In genomic region chr11:102438311-102439062, GRCh38 we compare ENCODE assay signal across 1 cellular context.
TF ChIP-seq lines count a peak whose summit lies in the region.

No MANE protein-coding gene starts in this region.

TF ChIP-seq in HepG2, 621 proteins besides CTCF, POLR2A, EP300 and RAD21 (continued from another document):
- TF ChIP-seq MXD4 (CRISPR knock-in tag; IDR thresholded peaks at IDR 0.05) = no peak
- peak; percentile 36 for TF ChIP-seq TEAD3 (CRISPR knock-in tag; optimal IDR thresholded peaks at IDR 0.05; ENCODE audit: borderline replicate concordance)
- no peak for TF ChIP-seq RFX1 (IDR thresholded peaks at IDR 0.05)
- TF ChIP-seq NR0B2 (CRISPR knock-in tag; IDR thresholded peaks at IDR 0.05) = 0 out of 2 replicates have a peak, but pooled peaks have one; percentile 65
- 0 out of 2 replicates have a peak, but pooled peaks have one; percentile 29 for TF ChIP-seq SRY (CRISPR knock-in tag; IDR thresholded peaks at IDR 0.05)
- no peak for TF ChIP-seq ZNF337 (CRISPR knock-in tag; IDR thresholded peaks at IDR 0.05; ENCODE audit: borderline replicate concordance, low read depth)
- no peak for TF ChIP-seq NFE2L1 (CRISPR knock-in tag; IDR thresholded peaks at IDR 0.05; ENCODE audit: borderline replicate concordance)
- TF ChIP-seq ZNF781 (CRISPR knock-in tag; IDR thresholded peaks at IDR 0.05; ENCODE audit: borderline replicate concordance, not compliant biosample characterization) = peak; percentile 62
- peak; percentile 64; the same call in 1 of the 2 replicates for TF ChIP-seq REPIN1 (CRISPR knock-in tag; IDR thresholded peaks at IDR 0.05; ENCODE audit: borderline replicate concordance, low read depth)
- peak; percentile 49; the same call in 1 of the 2 replicates for TF ChIP-seq TFDP2 (CRISPR knock-in tag; IDR thresholded peaks at IDR 0.05)
- 0 out of 2 replicates have a peak, but pooled peaks have one; percentile 63 for TF ChIP-seq KDM5B (CRISPR knock-in tag; IDR thresholded peaks at IDR 0.05; ENCODE audit: borderline replicate concordance)
- no peak for TF ChIP-seq DNMT1 (CRISPR knock-in tag; IDR thresholded peaks at IDR 0.05)
- TF ChIP-seq ZNF766 (CRISPR knock-in tag; IDR thresholded peaks at IDR 0.05; ENCODE audit: borderline replicate concordance) = 0 out of 2 replicates have a peak, but pooled peaks have one; percentile 42
- peak; percentile 56 for TF ChIP-seq SAP130 (CRISPR knock-in tag; IDR thresholded peaks at IDR 0.05; ENCODE audit: low read depth)
- 0 out of 2 replicates have a peak, but pooled peaks have one; percentile 35 for TF ChIP-seq CBFB (CRISPR knock-in tag; IDR thresholded peaks at IDR 0.05)
- TF ChIP-seq PAXIP1 (CRISPR knock-in tag; conservative IDR thresholded peaks at IDR 0.05) = peak; percentile 59; the same call in 1 of the 2 replicates
- TF ChIP-seq NCOA2 (CRISPR knock-in tag; IDR thresholded peaks at IDR 0.05) = peak; percentile 51; the same call in 1 of the 2 replicates
- peak; percentile 39; the same call in 1 of the 2 replicates for TF ChIP-seq YEATS2 (CRISPR knock-in tag; IDR thresholded peaks at IDR 0.05; ENCODE audit: borderline replicate concordance)
- TF ChIP-seq NCOA5 (CRISPR knock-in tag; IDR thresholded peaks at IDR 0.05) = no peak
- TF ChIP-seq RFXANK (CRISPR knock-in tag; IDR thresholded peaks at IDR 0.05) = no peak
- TF ChIP-seq HNF4A (CRISPR knock-in tag; IDR thresholded peaks at IDR 0.05) = peak; percentile 64
- peak; percentile 17; the same call in 1 of the 2 replicates for TF ChIP-seq STAG1 (CRISPR knock-in tag; IDR thresholded peaks at IDR 0.05)
- peak; percentile 80 for TF ChIP-seq ZFX (CRISPR knock-in tag; IDR thresholded peaks at IDR 0.05; ENCODE audit: low read depth)
- TF ChIP-seq NCOA1 (CRISPR knock-in tag; IDR thresholded peaks at IDR 0.05) = no peak
- peak; percentile 28 for TF ChIP-seq MED8 (CRISPR knock-in tag; IDR thresholded peaks at IDR 0.05; ENCODE audit: insufficient replicate concordance)
- 0 out of 2 replicates have a peak, but pooled peaks have one; percentile 25 for TF ChIP-seq ATF7-NPFF (CRISPR knock-in tag; IDR thresholded peaks at IDR 0.05; ENCODE audit: low read depth)
- no peak for TF ChIP-seq SOX6 (IDR thresholded peaks at IDR 0.05)
- TF ChIP-seq SOX6 (CRISPR knock-in tag; IDR thresholded peaks at IDR 0.05) = peak; percentile 79
- peak; percentile 46 for TF ChIP-seq FOSL2 (CRISPR knock-in tag; IDR thresholded peaks at IDR 0.05)
- 0 out of 2 replicates have a peak, but pooled peaks have one; percentile 53 for TF ChIP-seq ZBTB37 (CRISPR knock-in tag; IDR thresholded peaks at IDR 0.05)
- TF ChIP-seq GTF3A (CRISPR knock-in tag; conservative IDR thresholded peaks at IDR 0.05) = no peak
- TF ChIP-seq ZNF713 (CRISPR knock-in tag; IDR thresholded peaks at IDR 0.05) = 0 out of 2 replicates have a peak, but pooled peaks have one; percentile 20
- peak; percentile 88 for TF ChIP-seq ZBTB33 (CRISPR knock-in tag; IDR thresholded peaks at IDR 0.05)
- 0 out of 2 replicates have a peak, but pooled peaks have one; percentile 17 for TF ChIP-seq ZNF576 (CRISPR knock-in tag; IDR thresholded peaks at IDR 0.05)
- peak; percentile 59; the same call in 1 of the 2 replicates for TF ChIP-seq ZNF317 (CRISPR knock-in tag; IDR thresholded peaks at IDR 0.05)
- peak; percentile 70; the same call in 1 of the 2 replicates for TF ChIP-seq HDAC2 (CRISPR knock-in tag; IDR thresholded peaks at IDR 0.05)
- TF ChIP-seq FOXA1 (IDR thresholded peaks at IDR 0.05) = no peak
- peak; percentile 73 for TF ChIP-seq FOXA1 (CRISPR knock-in tag; IDR thresholded peaks at IDR 0.05)
- TF ChIP-seq MXD3 (CRISPR knock-in tag; IDR thresholded peaks at IDR 0.05) = peak; percentile 51; the same call in 1 of the 2 replicates
- TF ChIP-seq MED1 (CRISPR knock-in tag; IDR thresholded peaks at IDR 0.05) = peak; percentile 60
- no peak for TF ChIP-seq CENPX (CRISPR knock-in tag; IDR thresholded peaks at IDR 0.05)
- peak; percentile 48; the same call in 1 of the 2 replicates for TF ChIP-seq FOXC1 (CRISPR knock-in tag; IDR thresholded peaks at IDR 0.05; ENCODE audit: borderline replicate concordance)
- TF ChIP-seq CENPT (CRISPR knock-in tag; IDR thresholded peaks at IDR 0.05; ENCODE audit: low read depth) = no peak
- TF ChIP-seq CREBL2 (CRISPR knock-in tag; IDR thresholded peaks at IDR 0.05; ENCODE audit: borderline replicate concordance) = no peak
- TF ChIP-seq ZNF292 (CRISPR knock-in tag; IDR thresholded peaks at IDR 0.05; ENCODE audit: borderline replicate concordance, low read depth) = 0 out of 2 replicates have a peak, but pooled peaks have one; percentile 60
- peak; percentile 36; the same call in 1 of the 2 replicates for TF ChIP-seq RXRB (CRISPR knock-in tag; IDR thresholded peaks at IDR 0.05; ENCODE audit: borderline replicate concordance)
- no peak for TF ChIP-seq CSRNP1 (CRISPR knock-in tag; IDR thresholded peaks at IDR 0.05)
- peak; percentile 64; the same call in 1 of the 2 replicates for TF ChIP-seq TFDP1 (CRISPR knock-in tag; IDR thresholded peaks at IDR 0.05; ENCODE audit: borderline replicate concordance)
- no peak for TF ChIP-seq ZNF296 (CRISPR knock-in tag; conservative IDR thresholded peaks at IDR 0.05)
- TF ChIP-seq ZFP36 (IDR thresholded peaks at IDR 0.05; ENCODE audit: borderline replicate concordance, low read depth, low read length, partially characterized antibody) = no peak
